In genomic region chr10:110637558-110638053, GRCh38 we compare ENCODE assay signal across 14 cellular contexts. TPM values are rescaled to one million over a fixed set of nuclear protein-coding genes. Genes with fewer than 3 reads are reported as not detected.
DNase-seq lines count a peak whose midpoint lies in the region; ATAC-seq, FAIRE-seq and TF ChIP-seq lines count a peak whose summit lies in the region.
"Had no signal": no experiment of that assay in that cellular context is flagged by ENCODE, and none has a peak within 500 bp of the region (broad histone marks: within the 10 kb centered on the region; RNA-seq: fewer than 3 reads in every experiment).

No MANE protein-coding gene starts in this region.

- H3K27me3 ChIP-seq in right atrium auricular region (no peaks in the 10 kb centered on the region), skeletal muscle tissue (ENCODE audit: control insufficient read depth in 3 of 3, insufficient read depth in 3 of 3, low read length in 3 of 3) (no peaks in the 10 kb centered on the region)

- DNase-seq in DMS53 (lab: John Stamatoyannopoulos, UW) (peak; percentile 66), DMS53 treated with DMSO at 0.1 percent for 48 hours (lab: John Stamatoyannopoulos, UW; ENCODE audit: unreplicated experiment) (no peak), RCC 7860 (ENCODE audit: low spot score) (peak; percentile 25), right atrium auricular region (ENCODE audit: low spot score) (no peak), SIG-M5 (lab: John Stamatoyannopoulos, UW) (no peak)
- DNase-seq: 8988T; activated naive CD4-positive, alpha-beta T cell treated with anti-CD3 and anti-CD28 coated beads, Interleukin-2, amount 10 ng/mL, durations not matched to agents 7 days and 5 days; caudate nucleus; NCI-H1092; nucleus accumbens had no signal

- H3K9ac ChIP-seq in skeletal muscle tissue (ENCODE audit: low read depth in 1 of 3, low read length in 3 of 3), result peak overlapping the region; percentile 48 to 73 (median 59)

- H3K27ac ChIP-seq in right atrium auricular region, result peak overlapping the region; percentile 82 to 91
- peak overlapping the region; percentile 81 for H3K27ac ChIP-seq in skeletal muscle tissue (ENCODE audit: low read depth, low read length)
- H3K27ac ChIP-seq: tibial nerve had no signal

- H3K36me3 ChIP-seq in right atrium auricular region (no peaks in the 10 kb centered on the region), skeletal muscle tissue (ENCODE audit: control insufficient read depth in 3 of 3, insufficient read depth in 3 of 3, low read length in 3 of 3) (no peaks in the 10 kb centered on the region)
- H3K36me3 ChIP-seq: tibial nerve had no signal

- FAIRE-seq in RCC 7860 (lab: Jason Lieb, UNC), result no peak

- H3K4me1 ChIP-seq in right atrium auricular region (peaks cover 0 to 29% of the 10 kb centered on the region in 2 donors), skeletal muscle tissue (ENCODE audit: control insufficient read depth in 3 of 3, insufficient read depth in 3 of 3, low read length in 3 of 3) (peaks cover 19 to 32% (median 27%) of the 10 kb centered on the region in 3 donors)

- ATAC-seq in HG02885 (IDR thresholded peaks at IDR 0.05; ENCODE audit: poor library complexity, unreplicated experiment) (no peak), HG02798 (IDR thresholded peaks at IDR 0.05; ENCODE audit: poor library complexity, unreplicated experiment) (no peak)

- H3K9me3 ChIP-seq in right atrium auricular region, result no peaks in the 10 kb centered on the region
- H3K9me3 ChIP-seq in skeletal muscle tissue (ENCODE audit: control insufficient read depth in 3 of 3, low read length in 3 of 3), result no peaks in the 10 kb centered on the region
- H3K9me3 ChIP-seq: tibial nerve had no signal

- TF ChIP-seq CTCF in right atrium auricular region (IDR thresholded peaks at IDR 0.05), result no peak

- no peak overlapping the region for H3K4me3 ChIP-seq in right atrium auricular region
- H3K4me3 ChIP-seq in skeletal muscle tissue (ENCODE audit: low read length in 3 of 3), result no peak overlapping the region
- H3K4me3 ChIP-seq: tibial nerve had no signal

RNA-seq across cellular contexts. Expression of gene RBM20, which starts 6.5 kb away (rescaled TPM):
- total RNA-seq in right atrium auricular region (10 to 100 TPM; 51.7 to 59.9 TPM), skeletal muscle tissue (6.3 TPM)

Comparison
In these comparisons a context has a peak if more than half of its experiments do, and no peak if none do; other contexts are left out.
1. DNase-seq: peak in DMS53 (single experiment) and RCC 7860 (single experiment); none in DMS53 treated with DMSO at 0.1 percent for 48 hours (single experiment), right atrium auricular region (single experiment) and SIG-M5 (single experiment).